In the genomic region with DNA sequence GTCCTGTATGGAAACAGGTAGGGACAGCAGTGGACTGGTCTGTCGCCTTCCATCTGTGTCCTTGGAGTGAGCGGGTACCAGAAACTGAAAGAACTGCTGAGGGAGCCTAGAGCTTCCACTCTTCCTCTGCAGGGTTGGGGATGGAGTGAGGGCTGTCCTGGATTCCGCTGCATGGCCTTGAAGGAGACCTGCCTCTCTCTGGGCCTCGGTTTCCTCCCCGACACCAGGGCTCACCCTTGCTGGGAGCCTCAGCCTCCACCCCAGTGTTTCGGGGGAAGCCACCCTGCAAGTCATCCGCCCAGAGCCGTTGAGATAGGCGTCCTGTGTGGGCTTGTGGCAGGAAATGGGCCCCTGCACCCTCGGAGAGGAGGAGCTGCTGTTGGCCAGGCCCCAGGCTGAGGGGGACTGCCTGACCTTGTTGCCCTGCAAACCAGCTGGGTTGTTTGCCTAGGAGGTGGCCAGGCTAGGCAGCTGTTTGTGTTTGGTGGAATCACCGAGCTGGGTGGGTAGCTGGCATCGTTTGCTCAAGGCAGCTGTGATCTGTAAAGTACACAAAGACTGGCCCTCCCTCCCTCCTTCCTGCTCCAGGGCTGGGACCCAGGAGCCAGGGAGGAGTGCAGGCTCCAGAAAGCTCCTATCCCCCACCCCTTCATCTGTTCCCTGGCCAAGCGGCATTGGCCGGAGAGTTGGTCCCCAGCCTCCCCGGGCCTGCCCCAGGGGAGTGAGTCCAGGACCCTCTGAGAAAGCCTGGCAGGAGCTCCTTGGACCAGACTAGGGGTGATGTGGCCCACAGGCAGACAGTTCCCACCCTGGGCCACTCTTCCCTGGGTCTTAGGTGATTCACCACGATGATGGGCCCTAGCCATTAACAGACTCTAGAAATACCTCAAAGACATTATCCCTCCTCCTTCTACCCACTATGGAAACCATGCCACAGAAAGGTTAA, we compare ENCODE assay signal across 9 cellular contexts. TPM values are rescaled to one million over a fixed set of nuclear protein-coding genes. Genes with fewer than 3 reads are reported as not detected.
DNase-seq lines count a peak whose midpoint lies in the region; ATAC-seq and TF ChIP-seq lines count a peak whose summit lies in the region.
"Had no signal": no experiment of that assay in that cellular context is flagged by ENCODE, and none has a peak within 500 bp of the region (broad histone marks: within the 10 kb centered on the region; RNA-seq: fewer than 3 reads in every experiment).

No MANE protein-coding gene starts in this region.

- peaks cover 17% of the 10 kb centered on the region for H3K4me1 Mint-ChIP-seq in progenitor cell of endocrine pancreas (ENCODE audit: low read depth)

- peak overlapping the region; percentile 64 for H3K4me3 ChIP-seq in coronary artery

- no peak overlapping the region for H3K27ac ChIP-seq in coronary artery

- ATAC-seq in GM19023 (IDR thresholded peaks at IDR 0.05; ENCODE audit: unreplicated experiment) (peak; percentile 42), HG03565 (IDR thresholded peaks at IDR 0.05; ENCODE audit: unreplicated experiment) (peak; percentile 33), GM21360 (IDR thresholded peaks at IDR 0.05; ENCODE audit: unreplicated experiment) (no peak)

- peak; percentile 90 for DNase-seq in UCSD-AML1 (lab: John Stamatoyannopoulos, UW; ENCODE audit: unreplicated experiment)
- DNase-seq in coronary artery (ENCODE audit: low spot score), result no peak
- no peak for DNase-seq in progenitor cell of endocrine pancreas (ENCODE audit: low spot score, unreplicated experiment)
- no peak for DNase-seq in H4 (ENCODE audit: low spot score)
- no peak for DNase-seq in HK-2 (ENCODE audit: unreplicated experiment)

- peaks cover 9% of the 10 kb centered on the region for H3K27me3 Mint-ChIP-seq in progenitor cell of endocrine pancreas

- H3K36me3 Mint-ChIP-seq in progenitor cell of endocrine pancreas (ENCODE audit: insufficient read depth), result no peaks in the 10 kb centered on the region

- peak overlapping the region; percentile 52 for H3K27ac Mint-ChIP-seq in progenitor cell of endocrine pancreas

- TF ChIP-seq CTCF in coronary artery (IDR thresholded peaks at IDR 0.05), result no peak
- TF ChIP-seq CTCF in progenitor cell of endocrine pancreas (IDR thresholded peaks at IDR 0.05; ENCODE audit: unreplicated experiment), result no peak

- no peaks in the 10 kb centered on the region for H3K9me3 Mint-ChIP-seq in progenitor cell of endocrine pancreas (ENCODE audit: low read depth)

- peak overlapping the region; percentile 54 for H3K4me3 Mint-ChIP-seq in progenitor cell of endocrine pancreas (ENCODE audit: low read depth)

RNA-seq across cellular contexts. Expression of gene RAB37, which starts 1.3 kb away (rescaled TPM):
- 3.2 TPM in 2 replicates for total RNA-seq in progenitor cell of endocrine pancreas
- not detected in 2 replicates for total RNA-seq in H4 (2014; rRNA removed; shearing (Covaris generic))

RNA-seq across cellular contexts. Expression of gene NHERF1, which starts 10.1 kb away (rescaled TPM):
- 135 and 143 TPM in 2 replicates for total RNA-seq in progenitor cell of endocrine pancreas
- total RNA-seq in H4 (2014; rRNA removed; shearing (Covaris generic)), result 28.2 and 34.0 TPM in 2 replicates

RNA-seq across cellular contexts. Expression of gene CD300LF, which starts 25.6 kb away (rescaled TPM):
- not detected in 2 replicates for total RNA-seq in progenitor cell of endocrine pancreas
- total RNA-seq in H4 (2014; rRNA removed; shearing (Covaris generic)), result not detected in 2 replicates
- total RNA-seq: activated CD8-positive, alpha-beta memory T cell treated with anti-CD3 and anti-CD28 coated beads for 36 hours had no signal

RNA-seq across cellular contexts. Expression of gene NAT9, which starts 37.8 kb away (rescaled TPM):
- 59.6 and 60.2 TPM in 2 replicates for total RNA-seq in progenitor cell of endocrine pancreas
- 25.3 and 35.8 TPM in 2 replicates for total RNA-seq in H4 (2014; rRNA removed; shearing (Covaris generic))
